ENCODE assay signal across 1 cellular context in the genomic region with DNA sequence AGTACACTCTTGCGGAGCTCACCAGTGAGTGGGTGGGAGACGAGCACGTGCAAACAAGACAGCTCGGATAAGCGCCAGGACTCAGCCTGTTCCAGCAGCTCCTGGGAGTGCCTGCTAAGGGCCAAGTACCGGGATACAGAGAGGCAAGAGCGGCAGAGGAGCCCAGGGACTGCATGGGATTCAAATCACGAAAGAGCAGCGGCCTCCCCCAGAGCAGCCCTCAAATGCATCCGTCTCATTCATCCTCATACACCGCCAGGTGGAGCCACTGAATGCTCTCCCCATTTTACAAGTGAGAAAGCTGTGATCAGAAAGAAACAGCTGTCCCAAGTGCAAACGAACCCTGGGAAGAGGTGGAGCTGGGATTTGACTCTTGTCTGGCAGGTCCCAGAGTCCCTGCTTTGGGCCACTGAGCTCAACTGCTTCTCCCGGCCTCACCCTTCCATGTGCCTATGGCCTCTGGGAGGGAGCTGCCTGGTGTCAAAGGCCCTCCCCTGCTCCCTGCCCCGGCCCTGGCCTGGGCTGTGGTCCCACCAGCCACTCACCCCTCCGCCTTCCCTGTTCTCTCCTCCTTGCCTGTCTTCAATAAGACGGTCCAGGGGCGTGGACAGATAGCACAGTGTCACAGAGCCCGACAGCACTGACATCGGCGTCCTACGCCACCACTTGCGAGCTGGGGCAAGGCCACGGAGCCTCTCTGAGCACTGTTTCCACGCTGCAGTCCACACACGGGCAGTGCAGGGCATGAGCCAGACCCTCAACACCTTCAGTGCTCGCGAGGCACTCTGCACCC.
TF ChIP-seq lines count a peak whose summit lies in the region.

No MANE protein-coding gene starts in this region.

TF ChIP-seq in HepG2, 621 proteins besides CTCF, POLR2A, EP300 and RAD21 (continued from another document and continues in another):
- TF ChIP-seq, protein P1, sequence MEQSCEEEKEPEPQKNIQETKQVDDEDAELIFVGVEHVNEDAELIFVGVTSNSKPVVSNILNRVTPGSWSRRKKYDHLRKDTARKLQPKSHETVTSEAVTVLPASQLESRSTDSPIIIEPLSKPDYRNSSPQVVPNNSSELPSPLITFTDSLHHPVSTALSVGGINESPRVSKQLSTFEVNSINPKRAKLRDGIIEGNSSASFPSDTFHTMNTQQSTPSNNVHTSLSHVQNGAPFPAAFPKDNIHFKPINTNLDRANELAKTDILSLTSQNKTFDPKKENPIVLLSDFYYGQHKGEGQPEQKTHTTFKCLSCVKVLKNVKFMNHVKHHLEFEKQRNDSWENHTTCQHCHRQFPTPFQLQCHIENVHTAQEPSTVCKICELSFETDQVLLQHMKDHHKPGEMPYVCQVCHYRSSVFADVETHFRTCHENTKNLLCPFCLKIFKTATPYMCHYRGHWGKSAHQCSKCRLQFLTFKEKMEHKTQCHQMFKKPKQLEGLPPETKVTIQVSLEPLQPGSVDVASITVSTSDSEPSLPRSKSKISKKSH (CRISPR knock-in tag; IDR thresholded peaks at IDR 0.05; ENCODE audit: borderline replicate concordance): 0 out of 2 replicates have a peak, but pooled peaks have one; percentile 11
- TF ChIP-seq PITX1 (CRISPR knock-in tag; IDR thresholded peaks at IDR 0.05) (0 out of 2 replicates have a peak, but pooled peaks have one; percentile 18), ZNF703 (CRISPR knock-in tag; IDR thresholded peaks at IDR 0.05; ENCODE audit: borderline replicate concordance) (no peak), SAP130 (CRISPR knock-in tag; IDR thresholded peaks at IDR 0.05; ENCODE audit: low read depth) (0 out of 2 replicates have a peak, but pooled peaks have one; percentile 48), KDM2A (CRISPR knock-in tag; IDR thresholded peaks at IDR 0.05; ENCODE audit: borderline replicate concordance, low read depth) (peak; percentile 32; the same call in 1 of the 2 replicates), ZNF564 (CRISPR knock-in tag; IDR thresholded peaks at IDR 0.05) (no peak), ADNP (CRISPR knock-in tag; IDR thresholded peaks at IDR 0.05) (no peak), CEBPB (IDR thresholded peaks at IDR 0.05; ENCODE audit: borderline replicate concordance, low read depth, low read length) (no peak), SMYD3 (CRISPR knock-in tag; IDR thresholded peaks at IDR 0.05) (no peak), ZNF746 (CRISPR knock-in tag; IDR thresholded peaks at IDR 0.05) (0 out of 2 replicates have a peak, but pooled peaks have one; percentile 48), ZNF207 (IDR thresholded peaks at IDR 0.05; ENCODE audit: borderline replicate concordance) (no peak), SP1 (IDR thresholded peaks at IDR 0.05) (no peak), SP1 (CRISPR knock-in tag; IDR thresholded peaks at IDR 0.05) (0 out of 2 replicates have a peak, but pooled peaks have one; percentile 18), ZNF619 (CRISPR knock-in tag; IDR thresholded peaks at IDR 0.05) (peak; percentile 15), NFIB (CRISPR knock-in tag; IDR thresholded peaks at IDR 0.05; ENCODE audit: borderline replicate concordance) (0 out of 2 replicates have a peak, but pooled peaks have one; percentile 12), ZNF292 (CRISPR knock-in tag; IDR thresholded peaks at IDR 0.05; ENCODE audit: borderline replicate concordance, low read depth) (peak; percentile 45; the same call in 1 of the 2 replicates), PHF21A (CRISPR knock-in tag; IDR thresholded peaks at IDR 0.05) (0 out of 2 replicates have a peak, but pooled peaks have one; percentile 13), IRF2 (CRISPR knock-in tag; IDR thresholded peaks at IDR 0.05) (0 out of 2 replicates have a peak, but pooled peaks have one; percentile 25), TBX2 (CRISPR knock-in tag; IDR thresholded peaks at IDR 0.05; ENCODE audit: borderline replicate concordance) (peak; percentile 65; the same call in 1 of the 2 replicates), HOXA3 (CRISPR knock-in tag; IDR thresholded peaks at IDR 0.05) (0 out of 2 replicates have a peak, but pooled peaks have one; percentile 13), ZNF546 (CRISPR knock-in tag; conservative IDR thresholded peaks at IDR 0.05) (0 out of 2 replicates have a peak, but pooled peaks have one; percentile 48), ZNF781 (CRISPR knock-in tag; IDR thresholded peaks at IDR 0.05; ENCODE audit: borderline replicate concordance, not compliant biosample characterization) (peak; percentile 77), ZNF230 (CRISPR knock-in tag; IDR thresholded peaks at IDR 0.05) (0 out of 2 replicates have a peak, but pooled peaks have one; percentile 35), KDM4B (CRISPR knock-in tag; IDR thresholded peaks at IDR 0.05) (0 out of 2 replicates have a peak, but pooled peaks have one; percentile 16), ZNF569 (CRISPR knock-in tag; IDR thresholded peaks at IDR 0.05; ENCODE audit: borderline replicate concordance) (0 out of 2 replicates have a peak, but pooled peaks have one; percentile 43), MEF2D (CRISPR knock-in tag; IDR thresholded peaks at IDR 0.05) (0 out of 2 replicates have a peak, but pooled peaks have one; percentile 36), SMC3 (IDR thresholded peaks at IDR 0.05; ENCODE audit: low read length) (peak; percentile 74)
- TF ChIP-seq, protein P2, sequence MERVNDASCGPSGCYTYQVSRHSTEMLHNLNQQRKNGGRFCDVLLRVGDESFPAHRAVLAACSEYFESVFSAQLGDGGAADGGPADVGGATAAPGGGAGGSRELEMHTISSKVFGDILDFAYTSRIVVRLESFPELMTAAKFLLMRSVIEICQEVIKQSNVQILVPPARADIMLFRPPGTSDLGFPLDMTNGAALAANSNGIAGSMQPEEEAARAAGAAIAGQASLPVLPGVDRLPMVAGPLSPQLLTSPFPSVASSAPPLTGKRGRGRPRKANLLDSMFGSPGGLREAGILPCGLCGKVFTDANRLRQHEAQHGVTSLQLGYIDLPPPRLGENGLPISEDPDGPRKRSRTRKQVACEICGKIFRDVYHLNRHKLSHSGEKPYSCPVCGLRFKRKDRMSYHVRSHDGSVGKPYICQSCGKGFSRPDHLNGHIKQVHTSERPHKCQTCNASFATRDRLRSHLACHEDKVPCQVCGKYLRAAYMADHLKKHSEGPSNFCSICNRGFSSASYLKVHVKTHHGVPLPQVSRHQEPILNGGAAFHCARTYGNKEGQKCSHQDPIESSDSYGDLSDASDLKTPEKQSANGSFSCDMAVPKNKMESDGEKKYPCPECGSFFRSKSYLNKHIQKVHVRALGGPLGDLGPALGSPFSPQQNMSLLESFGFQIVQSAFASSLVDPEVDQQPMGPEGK (CRISPR knock-in tag; IDR thresholded peaks at IDR 0.05): peak; percentile 39; the same call in 1 of the 2 replicates
- TF ChIP-seq, protein P3, sequence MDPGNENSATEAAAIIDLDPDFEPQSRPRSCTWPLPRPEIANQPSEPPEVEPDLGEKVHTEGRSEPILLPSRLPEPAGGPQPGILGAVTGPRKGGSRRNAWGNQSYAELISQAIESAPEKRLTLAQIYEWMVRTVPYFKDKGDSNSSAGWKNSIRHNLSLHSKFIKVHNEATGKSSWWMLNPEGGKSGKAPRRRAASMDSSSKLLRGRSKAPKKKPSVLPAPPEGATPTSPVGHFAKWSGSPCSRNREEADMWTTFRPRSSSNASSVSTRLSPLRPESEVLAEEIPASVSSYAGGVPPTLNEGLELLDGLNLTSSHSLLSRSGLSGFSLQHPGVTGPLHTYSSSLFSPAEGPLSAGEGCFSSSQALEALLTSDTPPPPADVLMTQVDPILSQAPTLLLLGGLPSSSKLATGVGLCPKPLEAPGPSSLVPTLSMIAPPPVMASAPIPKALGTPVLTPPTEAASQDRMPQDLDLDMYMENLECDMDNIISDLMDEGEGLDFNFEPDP (CRISPR knock-in tag; conservative IDR thresholded peaks at IDR 0.05): 0 out of 2 replicates have a peak, but pooled peaks have one; percentile 10
- TF ChIP-seq, protein P4, sequence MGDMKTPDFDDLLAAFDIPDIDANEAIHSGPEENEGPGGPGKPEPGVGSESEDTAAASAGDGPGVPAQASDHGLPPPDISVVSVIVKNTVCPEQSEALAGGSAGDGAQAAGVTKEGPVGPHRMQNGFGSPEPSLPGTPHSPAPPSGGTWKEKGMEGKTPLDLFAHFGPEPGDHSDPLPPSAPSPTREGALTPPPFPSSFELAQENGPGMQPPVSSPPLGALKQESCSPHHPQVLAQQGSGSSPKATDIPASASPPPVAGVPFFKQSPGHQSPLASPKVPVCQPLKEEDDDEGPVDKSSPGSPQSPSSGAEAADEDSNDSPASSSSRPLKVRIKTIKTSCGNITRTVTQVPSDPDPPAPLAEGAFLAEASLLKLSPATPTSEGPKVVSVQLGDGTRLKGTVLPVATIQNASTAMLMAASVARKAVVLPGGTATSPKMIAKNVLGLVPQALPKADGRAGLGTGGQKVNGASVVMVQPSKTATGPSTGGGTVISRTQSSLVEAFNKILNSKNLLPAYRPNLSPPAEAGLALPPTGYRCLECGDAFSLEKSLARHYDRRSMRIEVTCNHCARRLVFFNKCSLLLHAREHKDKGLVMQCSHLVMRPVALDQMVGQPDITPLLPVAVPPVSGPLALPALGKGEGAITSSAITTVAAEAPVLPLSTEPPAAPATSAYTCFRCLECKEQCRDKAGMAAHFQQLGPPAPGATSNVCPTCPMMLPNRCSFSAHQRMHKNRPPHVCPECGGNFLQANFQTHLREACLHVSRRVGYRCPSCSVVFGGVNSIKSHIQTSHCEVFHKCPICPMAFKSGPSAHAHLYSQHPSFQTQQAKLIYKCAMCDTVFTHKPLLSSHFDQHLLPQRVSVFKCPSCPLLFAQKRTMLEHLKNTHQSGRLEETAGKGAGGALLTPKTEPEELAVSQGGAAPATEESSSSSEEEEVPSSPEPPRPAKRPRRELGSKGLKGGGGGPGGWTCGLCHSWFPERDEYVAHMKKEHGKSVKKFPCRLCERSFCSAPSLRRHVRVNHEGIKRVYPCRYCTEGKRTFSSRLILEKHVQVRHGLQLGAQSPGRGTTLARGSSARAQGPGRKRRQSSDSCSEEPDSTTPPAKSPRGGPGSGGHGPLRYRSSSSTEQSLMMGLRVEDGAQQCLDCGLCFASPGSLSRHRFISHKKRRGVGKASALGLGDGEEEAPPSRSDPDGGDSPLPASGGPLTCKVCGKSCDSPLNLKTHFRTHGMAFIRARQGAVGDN (CRISPR knock-in tag; IDR thresholded peaks at IDR 0.05): peak; percentile 33; the same call in 1 of the 2 replicates
- TF ChIP-seq, protein P5, sequence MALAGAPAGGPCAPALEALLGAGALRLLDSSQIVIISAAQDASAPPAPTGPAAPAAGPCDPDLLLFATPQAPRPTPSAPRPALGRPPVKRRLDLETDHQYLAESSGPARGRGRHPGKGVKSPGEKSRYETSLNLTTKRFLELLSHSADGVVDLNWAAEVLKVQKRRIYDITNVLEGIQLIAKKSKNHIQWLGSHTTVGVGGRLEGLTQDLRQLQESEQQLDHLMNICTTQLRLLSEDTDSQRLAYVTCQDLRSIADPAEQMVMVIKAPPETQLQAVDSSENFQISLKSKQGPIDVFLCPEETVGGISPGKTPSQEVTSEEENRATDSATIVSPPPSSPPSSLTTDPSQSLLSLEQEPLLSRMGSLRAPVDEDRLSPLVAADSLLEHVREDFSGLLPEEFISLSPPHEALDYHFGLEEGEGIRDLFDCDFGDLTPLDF (CRISPR knock-in tag; IDR thresholded peaks at IDR 0.05): no peak
- TF ChIP-seq, protein P6, sequence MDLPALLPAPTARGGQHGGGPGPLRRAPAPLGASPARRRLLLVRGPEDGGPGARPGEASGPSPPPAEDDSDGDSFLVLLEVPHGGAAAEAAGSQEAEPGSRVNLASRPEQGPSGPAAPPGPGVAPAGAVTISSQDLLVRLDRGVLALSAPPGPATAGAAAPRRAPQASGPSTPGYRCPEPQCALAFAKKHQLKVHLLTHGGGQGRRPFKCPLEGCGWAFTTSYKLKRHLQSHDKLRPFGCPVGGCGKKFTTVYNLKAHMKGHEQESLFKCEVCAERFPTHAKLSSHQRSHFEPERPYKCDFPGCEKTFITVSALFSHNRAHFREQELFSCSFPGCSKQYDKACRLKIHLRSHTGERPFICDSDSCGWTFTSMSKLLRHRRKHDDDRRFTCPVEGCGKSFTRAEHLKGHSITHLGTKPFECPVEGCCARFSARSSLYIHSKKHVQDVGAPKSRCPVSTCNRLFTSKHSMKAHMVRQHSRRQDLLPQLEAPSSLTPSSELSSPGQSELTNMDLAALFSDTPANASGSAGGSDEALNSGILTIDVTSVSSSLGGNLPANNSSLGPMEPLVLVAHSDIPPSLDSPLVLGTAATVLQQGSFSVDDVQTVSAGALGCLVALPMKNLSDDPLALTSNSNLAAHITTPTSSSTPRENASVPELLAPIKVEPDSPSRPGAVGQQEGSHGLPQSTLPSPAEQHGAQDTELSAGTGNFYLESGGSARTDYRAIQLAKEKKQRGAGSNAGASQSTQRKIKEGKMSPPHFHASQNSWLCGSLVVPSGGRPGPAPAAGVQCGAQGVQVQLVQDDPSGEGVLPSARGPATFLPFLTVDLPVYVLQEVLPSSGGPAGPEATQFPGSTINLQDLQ (CRISPR knock-in tag; IDR thresholded peaks at IDR 0.05): peak; percentile 29; the same call in 1 of the 2 replicates
- TF ChIP-seq, protein P7, sequence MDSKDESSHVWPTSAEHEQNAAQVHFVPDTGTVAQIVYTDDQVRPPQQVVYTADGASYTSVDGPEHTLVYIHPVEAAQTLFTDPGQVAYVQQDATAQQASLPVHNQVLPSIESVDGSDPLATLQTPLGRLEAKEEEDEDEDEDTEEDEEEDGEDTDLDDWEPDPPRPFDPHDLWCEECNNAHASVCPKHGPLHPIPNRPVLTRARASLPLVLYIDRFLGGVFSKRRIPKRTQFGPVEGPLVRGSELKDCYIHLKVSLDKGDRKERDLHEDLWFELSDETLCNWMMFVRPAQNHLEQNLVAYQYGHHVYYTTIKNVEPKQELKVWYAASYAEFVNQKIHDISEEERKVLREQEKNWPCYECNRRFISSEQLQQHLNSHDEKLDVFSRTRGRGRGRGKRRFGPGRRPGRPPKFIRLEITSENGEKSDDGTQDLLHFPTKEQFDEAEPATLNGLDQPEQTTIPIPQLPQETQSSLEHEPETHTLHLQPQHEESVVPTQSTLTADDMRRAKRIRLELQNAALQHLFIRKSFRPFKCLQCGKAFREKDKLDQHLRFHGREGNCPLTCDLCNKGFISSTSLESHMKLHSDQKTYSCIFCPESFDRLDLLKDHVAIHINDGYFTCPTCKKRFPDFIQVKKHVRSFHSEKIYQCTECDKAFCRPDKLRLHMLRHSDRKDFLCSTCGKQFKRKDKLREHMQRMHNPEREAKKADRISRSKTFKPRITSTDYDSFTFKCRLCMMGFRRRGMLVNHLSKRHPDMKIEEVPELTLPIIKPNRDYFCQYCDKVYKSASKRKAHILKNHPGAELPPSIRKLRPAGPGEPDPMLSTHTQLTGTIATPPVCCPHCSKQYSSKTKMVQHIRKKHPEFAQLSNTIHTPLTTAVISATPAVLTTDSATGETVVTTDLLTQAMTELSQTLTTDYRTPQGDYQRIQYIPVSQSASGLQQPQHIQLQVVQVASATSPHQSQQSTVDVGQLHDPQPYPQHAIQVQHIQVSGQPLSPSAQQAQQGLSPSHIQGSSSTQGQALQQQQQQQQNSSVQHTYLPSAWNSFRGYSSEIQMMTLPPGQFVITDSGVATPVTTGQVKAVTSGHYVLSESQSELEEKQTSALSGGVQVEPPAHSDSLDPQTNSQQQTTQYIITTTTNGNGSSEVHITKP (CRISPR knock-in tag; IDR thresholded peaks at IDR 0.05; ENCODE audit: low read depth): peak; percentile 44; the same call in 1 of the 2 replicates
- TF ChIP-seq, protein P8, sequence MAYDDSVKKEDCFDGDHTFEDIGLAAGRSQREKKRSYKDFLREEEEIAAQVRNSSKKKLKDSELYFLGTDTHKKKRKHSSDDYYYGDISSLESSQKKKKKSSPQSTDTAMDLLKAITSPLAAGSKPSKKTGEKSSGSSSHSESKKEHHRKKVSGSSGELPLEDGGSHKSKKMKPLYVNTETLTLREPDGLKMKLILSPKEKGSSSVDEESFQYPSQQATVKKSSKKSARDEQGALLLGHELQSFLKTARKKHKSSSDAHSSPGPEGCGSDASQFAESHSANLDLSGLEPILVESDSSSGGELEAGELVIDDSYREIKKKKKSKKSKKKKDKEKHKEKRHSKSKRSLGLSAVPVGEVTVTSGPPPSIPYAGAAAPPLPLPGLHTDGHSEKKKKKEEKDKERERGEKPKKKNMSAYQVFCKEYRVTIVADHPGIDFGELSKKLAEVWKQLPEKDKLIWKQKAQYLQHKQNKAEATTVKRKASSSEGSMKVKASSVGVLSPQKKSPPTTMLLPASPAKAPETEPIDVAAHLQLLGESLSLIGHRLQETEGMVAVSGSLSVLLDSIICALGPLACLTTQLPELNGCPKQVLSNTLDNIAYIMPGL (CRISPR knock-in tag; IDR thresholded peaks at IDR 0.05; ENCODE audit: borderline replicate concordance in 1 of 2, low read depth in 1 of 2): peak; percentile 36 to 73; a peak in 2 of 4 replicates
